In the genomic region with DNA sequence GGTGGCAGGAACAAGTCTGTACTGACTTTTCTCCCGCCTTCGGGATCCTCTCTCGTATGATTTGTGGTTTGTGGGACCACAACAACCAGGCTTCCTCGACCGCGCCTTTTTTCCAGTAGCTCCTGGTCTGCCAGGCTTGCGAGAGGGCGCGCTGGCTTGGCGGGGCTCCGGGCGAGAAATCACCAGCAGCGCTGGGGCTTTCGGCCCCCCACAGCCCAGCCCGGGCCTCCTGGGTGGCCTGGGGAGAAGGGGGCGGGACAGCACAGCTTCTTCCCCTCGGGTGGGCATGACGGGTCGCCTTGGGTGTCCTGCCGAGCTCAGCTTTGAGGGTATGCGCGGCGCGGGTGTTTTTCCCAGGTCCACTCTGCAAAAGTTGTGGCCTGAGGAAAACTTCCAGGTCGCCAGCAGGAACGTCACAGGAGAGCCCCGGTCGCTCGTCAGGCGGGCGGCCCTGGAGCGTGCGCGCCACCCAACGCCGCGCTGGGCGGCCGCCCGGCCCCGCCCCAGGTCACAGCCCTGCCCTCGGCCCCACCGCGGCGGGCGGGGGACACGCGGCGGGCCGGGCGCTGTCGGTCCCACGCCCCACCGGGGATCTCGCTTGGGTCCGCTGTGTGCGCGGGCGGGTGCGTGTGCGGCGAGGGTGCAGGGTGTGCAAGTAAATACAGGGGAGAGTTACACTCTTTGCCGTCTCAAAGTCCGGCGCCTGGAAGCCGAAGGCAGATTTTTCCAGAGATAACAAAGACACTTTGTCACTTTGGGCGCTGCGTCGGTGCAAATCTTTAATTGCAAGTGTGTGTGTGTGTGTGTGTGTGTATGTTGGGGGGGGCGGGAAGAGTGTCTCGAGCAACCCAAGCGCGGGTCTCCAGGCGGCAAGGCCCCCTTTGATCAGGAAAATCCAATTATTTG, we compare ENCODE assay signal across 8 cellular contexts. TPM values are rescaled to one million over a fixed set of nuclear protein-coding genes. Genes with fewer than 3 reads are reported as not detected.
DNase-seq lines count a peak whose midpoint lies in the region; ATAC-seq and TF ChIP-seq lines count a peak whose summit lies in the region.

No MANE protein-coding gene starts in this region.

- no peak overlapping the region for H3K9ac ChIP-seq in neural progenitor cell

- peaks cover 25% of the 10 kb centered on the region for H3K79me2 ChIP-seq in neural progenitor cell (ENCODE audit: low read depth)

- H3K4me3 ChIP-seq in AG10803 (ENCODE audit: low read length) (peak overlapping the region; percentile 43), H7 (ENCODE audit: insufficient read depth, low read depth, low read length) (peak overlapping the region; percentile 36), esophagus squamous epithelium (peak overlapping the region; percentile 43 to 74 (median 52)), neural progenitor cell (peak overlapping the region; percentile 56)

- no peaks in the 10 kb centered on the region for H3K36me3 ChIP-seq in H7 (replicated peaks; ENCODE audit: control insufficient read depth, insufficient read depth, low read length)
- no peaks in the 10 kb centered on the region for H3K36me3 ChIP-seq in esophagus squamous epithelium
- no peaks in the 10 kb centered on the region for H3K36me3 ChIP-seq in neural progenitor cell

- H3K27me3 ChIP-seq in H7 (ENCODE audit: control insufficient read depth, insufficient read depth, low read length): peaks cover 98% of the 10 kb centered on the region
- peaks cover 0 to 100% (median 26%) of the 10 kb centered on the region in 4 donors for H3K27me3 ChIP-seq in esophagus squamous epithelium
- peaks cover 100% of the 10 kb centered on the region for H3K27me3 ChIP-seq in neural progenitor cell

- ATAC-seq in WTC11: no peak
- ATAC-seq in GM19467 (IDR thresholded peaks at IDR 0.05; ENCODE audit: unreplicated experiment): no peak
- no peak for ATAC-seq in GM21367 (IDR thresholded peaks at IDR 0.05; ENCODE audit: unreplicated experiment)
- no peak for ATAC-seq in HG02759 (IDR thresholded peaks at IDR 0.05; ENCODE audit: unreplicated experiment)

- WGBS in esophagus squamous epithelium, 2 donors: 0% methylated on average over 8 to 14 of the region's 74 CpGs

- intact Hi-C loops in esophagus squamous epithelium (cut with DNase I): no loop called here

- H3K4me1 ChIP-seq in esophagus squamous epithelium: peaks cover 20 to 64% (median 32%) of the 10 kb centered on the region in 3 donors
- peaks cover 55% of the 10 kb centered on the region for H3K4me1 ChIP-seq in neural progenitor cell

- no peak for TF ChIP-seq POLR2A in esophagus squamous epithelium (IDR thresholded peaks at IDR 0.05)

- CTCF ChIA-PET in WTC11 (lab: Charles Lee): interaction anchor here (0.8 to 7.4 kb wide), 5 partner anchors 100 to 353 kb away, joined by 4 to 92 read pairs (median 4); a partner anchor contains a TSS

- H3K9me3 ChIP-seq in esophagus squamous epithelium: no peaks in the 10 kb centered on the region
- H3K9me3 ChIP-seq in neural progenitor cell (ENCODE audit: low read depth): no peaks in the 10 kb centered on the region

- H3K27ac Mint-ChIP-seq in WTC11 (no peak overlapping the region), neural progenitor cell (peak overlapping the region; percentile 59)

- H3F3A ChIP-seq in neural progenitor cell (ENCODE audit: low read depth): peaks cover 79% of the 10 kb centered on the region

- H3K9me3 Mint-ChIP-seq in WTC11 (no peaks in the 10 kb centered on the region), neural progenitor cell (peaks cover 3% of the 10 kb centered on the region)

- H2AFZ ChIP-seq in neural progenitor cell (replicated peaks): peak overlapping the region; percentile 32

- peaks cover 2% of the 10 kb centered on the region; the same call in 1 of the 2 replicates for H3K36me3 Mint-ChIP-seq in WTC11
- H3K36me3 Mint-ChIP-seq in neural progenitor cell: peaks cover 13% of the 10 kb centered on the region

- peak overlapping the region in 3 of 4 donors; percentile 30 to 62 (median 61) for H3K27ac ChIP-seq in esophagus squamous epithelium
- no peak overlapping the region for H3K27ac ChIP-seq in neural progenitor cell

- peak overlapping the region; percentile 93 for H3K4me2 ChIP-seq in neural progenitor cell

- POLR2A ChIA-PET in WTC11 (lab: Charles Lee): no interaction called here

- H3K27me3 Mint-ChIP-seq in WTC11 (ENCODE audit: low read depth): peaks cover 100% of the 10 kb centered on the region
- H3K27me3 Mint-ChIP-seq in neural progenitor cell (ENCODE audit: insufficient read depth, low read depth): peaks cover 31% of the 10 kb centered on the region

- TF ChIP-seq CTCF in AG10803 (conservative IDR thresholded peaks at IDR 0.05; ENCODE audit: low read length) (no peak), WTC11 (IDR thresholded peaks at IDR 0.05) (no peak), esophagus squamous epithelium (IDR thresholded peaks at IDR 0.05) (no peak), neural progenitor cell (IDR thresholded peaks at IDR 0.05) (no peak)

- H3K4me1 Mint-ChIP-seq in WTC11 (peaks cover 55% of the 10 kb centered on the region), neural progenitor cell (peaks cover 56% of the 10 kb centered on the region)

- DNase-seq in AG10803 (ENCODE audit: low read depth) (no peak), H7 (peak; percentile 73), WTC11 (ENCODE audit: low spot score) (peak; percentile 31), esophagus squamous epithelium (lab: John Stamatoyannopoulos, UW) (no peak), neural progenitor cell (ENCODE audit: low spot score) (peak; percentile 74)

- H4K20me1 ChIP-seq in neural progenitor cell (ENCODE audit: low read depth): peaks cover 53% of the 10 kb centered on the region

- H3K4me3 Mint-ChIP-seq in WTC11 (peak overlapping the region; percentile 75), neural progenitor cell (peak overlapping the region; percentile 98)

TF ChIP-seq in WTC11, 78 proteins besides CTCF, POLR2A, EP300 and RAD21:
- TF ChIP-seq PRRX2 (CRISPR knock-in tag; IDR thresholded peaks at IDR 0.05) (no peak), GABPB1 (CRISPR knock-in tag; IDR thresholded peaks at IDR 0.05) (peak; percentile 69; the same call in 1 of the 2 replicates)
- TF ChIP-seq, protein P1, sequence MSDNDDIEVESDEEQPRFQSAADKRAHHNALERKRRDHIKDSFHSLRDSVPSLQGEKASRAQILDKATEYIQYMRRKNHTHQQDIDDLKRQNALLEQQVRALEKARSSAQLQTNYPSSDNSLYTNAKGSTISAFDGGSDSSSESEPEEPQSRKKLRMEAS (CRISPR knock-in tag; IDR thresholded peaks at IDR 0.05): 0 out of 2 replicates have a peak, but pooled peaks have one; percentile 38

RNA-seq across cellular contexts. Expression of a gene that starts 0.7 kb away (rescaled TPM):
- total RNA-seq in H7 (2014; rRNA removed; shearing (Covaris generic)): 7.0 and 10.1 TPM in 2 replicates
- total RNA-seq in WTC11 (2021) (1.7 to 9.7 TPM (median 7.0 TPM) in 3 replicates), esophagus squamous epithelium (1 to 10 TPM in 2 of 4 donors, under 1 TPM in 1, not detected in 1; 0.57 to 2.3 (median 1.8) TPM), neural progenitor cell (ENCODE audit: low replicate concordance) (3.0 and 8.5 TPM in 2 replicates)

RNA-seq across cellular contexts. Expression of a gene that starts 55.8 kb away (rescaled TPM):
- total RNA-seq in H7 (2014; rRNA removed; shearing (Covaris generic)): 0.89 TPM in 1 of 2 replicates, not detected in the other
- 1.1 to 1.6 TPM (median 1.1 TPM) in 3 replicates for total RNA-seq in WTC11 (2021)
- total RNA-seq in esophagus squamous epithelium: not detected
- total RNA-seq in neural progenitor cell (ENCODE audit: low replicate concordance): 0.43 and 2.7 TPM in 2 replicates

Comparison
In these comparisons a context has a peak if more than half of its experiments do, and no peak if none do; other contexts are left out.
1. DNase-seq: peak in H7 (single experiment), WTC11 (single experiment) and neural progenitor cell (single experiment); none in AG10803 (single experiment) and esophagus squamous epithelium (single experiment).
2. Peak in every context shown above with its lines, with median percentiles within 50 percentile points of each other: H3K4me3 ChIP-seq.